ENCODE assay signal across 19 cellular contexts in genomic region chr7:78260826-78261225, GRCh38.
"Had no signal": no experiment of that assay in that cellular context is flagged by ENCODE, and none has a peak within 500 bp of the region (broad histone marks: within the 10 kb centered on the region; RNA-seq: fewer than 3 reads in every experiment).

No MANE protein-coding gene starts in this region.

- DNase-seq: activated CD4-positive, alpha-beta T cell treated with anti-CD3 and anti-CD28 coated beads, Interleukin-2, amount 10 ng/mL, durations not matched to agents 7 days and 5 days; activated CD4-positive, CD25-positive, alpha-beta regulatory T cell; activated gamma-delta T cell treated with Interleukin-2 at 50 U/mL for 16 hours; activated naive CD8-positive, alpha-beta T cell treated with anti-CD3 and anti-CD28 coated beads for 36 hours; brain microvascular endothelial cell; cerebellar nuclear complex; effector memory CD8-positive, alpha-beta T cell; gastrocnemius medialis; heart left ventricle; ovary; sigmoid colon; stimulated activated CD4-positive, alpha-beta T cell treated with anti-CD3 and anti-CD28 coated beads, Interleukin-1b, Interleukin-23, amount 100 ng/mL, for 48 hours; stomach; T-helper 2 cell had no signal

- H3K4me3 ChIP-seq: gastrocnemius medialis, heart left ventricle, lung, ovary, sigmoid colon, stomach, thoracic aorta had no signal

- H3K4me1 ChIP-seq: gastrocnemius medialis, heart left ventricle, sigmoid colon, stomach had no signal

- H3K4me3 Mint-ChIP-seq: activated CD4-positive, alpha-beta T cell treated with anti-CD3 and anti-CD28 coated beads, Interleukin-2, amount 10 ng/mL, durations not matched to agents 7 days and 5 days; activated naive CD8-positive, alpha-beta T cell treated with anti-CD3 and anti-CD28 coated beads for 36 hours; dendritic cell treated with granulocyte-macrophage colony-stimulating factor and Interleukin-4, amounts not matched to agents 40 ng/mL and 50 ng/mL, for 4 days; effector memory CD8-positive, alpha-beta T cell; mesothelial cell of epicardium; neural crest cell had no signal

- H3K9me3 Mint-ChIP-seq: activated CD4-positive, alpha-beta T cell treated with anti-CD3 and anti-CD28 coated beads, Interleukin-2, amount 10 ng/mL, durations not matched to agents 7 days and 5 days; activated naive CD8-positive, alpha-beta T cell treated with anti-CD3 and anti-CD28 coated beads for 36 hours; dendritic cell treated with granulocyte-macrophage colony-stimulating factor and Interleukin-4, amounts not matched to agents 40 ng/mL and 50 ng/mL, for 4 days; neural crest cell had no signal

- H3K36me3 Mint-ChIP-seq: activated naive CD8-positive, alpha-beta T cell treated with anti-CD3 and anti-CD28 coated beads for 36 hours; mesothelial cell of epicardium had no signal

- H3K4me1 Mint-ChIP-seq: activated CD4-positive, alpha-beta T cell treated with anti-CD3 and anti-CD28 coated beads, Interleukin-2, amount 10 ng/mL, durations not matched to agents 7 days and 5 days; activated naive CD8-positive, alpha-beta T cell treated with anti-CD3 and anti-CD28 coated beads for 36 hours; neural crest cell had no signal

- H3K27me3 Mint-ChIP-seq: activated CD4-positive, alpha-beta T cell treated with anti-CD3 and anti-CD28 coated beads, Interleukin-2, amount 10 ng/mL, durations not matched to agents 7 days and 5 days; activated naive CD8-positive, alpha-beta T cell treated with anti-CD3 and anti-CD28 coated beads for 36 hours; dendritic cell treated with granulocyte-macrophage colony-stimulating factor and Interleukin-4, amounts not matched to agents 40 ng/mL and 50 ng/mL, for 4 days; effector memory CD8-positive, alpha-beta T cell had no signal

- H3K27ac ChIP-seq: brain microvascular endothelial cell, gastrocnemius medialis, heart left ventricle, ovary, sigmoid colon, stomach, thoracic aorta had no signal

- H3K36me3 ChIP-seq: brain microvascular endothelial cell, gastrocnemius medialis, heart left ventricle, ovary, sigmoid colon, stomach, thoracic aorta had no signal

- H3K27ac Mint-ChIP-seq: activated CD4-positive, alpha-beta T cell treated with anti-CD3 and anti-CD28 coated beads, Interleukin-2, amount 10 ng/mL, durations not matched to agents 7 days and 5 days; activated naive CD8-positive, alpha-beta T cell treated with anti-CD3 and anti-CD28 coated beads for 36 hours; dendritic cell treated with granulocyte-macrophage colony-stimulating factor and Interleukin-4, amounts not matched to agents 40 ng/mL and 50 ng/mL, for 4 days; effector memory CD8-positive, alpha-beta T cell; mesothelial cell of epicardium had no signal

- H3K27me3 ChIP-seq: brain microvascular endothelial cell, gastrocnemius medialis, heart left ventricle, ovary, sigmoid colon, stomach had no signal

- H3K9me3 ChIP-seq: heart left ventricle, ovary, sigmoid colon, stomach, thoracic aorta had no signal
